ENCODE assay signal across 25 cellular contexts in genomic region chr22:27723708-27724107, GRCh38.
DNase-seq lines count a peak whose midpoint lies in the region; ATAC-seq, FAIRE-seq and TF ChIP-seq lines count a peak whose summit lies in the region.
"Had no signal": no experiment of that assay in that cellular context is flagged by ENCODE, and none has a peak within 500 bp of the region (broad histone marks: within the 10 kb centered on the region; RNA-seq: fewer than 3 reads in every experiment).

No MANE protein-coding gene starts in this region.

- intact Hi-C loops in K562 (cut with micrococcal nuclease) = no loop called here

- POLR2A ChIA-PET in HEK293T (lab: Yijun Ruan, JAX) = no interaction called here
- POLR2A ChIA-PET in K562 (lab: Yijun Ruan, JAX) = interaction anchor here (1.0 to 1.2 kb wide), 2 partner anchors 10 to 12 kb away, joined by 3 read pairs; no protein-coding TSS in a partner anchor

- in situ Hi-C loops in GM23248 (cut with MboI) (no loop called here), K562 (cut with MboI) (no loop called here)

- TF ChIP-seq POLR2A in K562 (conservative IDR thresholded peaks at IDR 0.05) = no peak

- H3K9me1 ChIP-seq in K562 (ENCODE audit: control insufficient read depth, insufficient read depth, low read length) = no peaks in the 10 kb centered on the region

- 0 out of 2 replicates have a peak, but pooled peaks cover 16% of the 10 kb centered on the region for H3F3A ChIP-seq in GM23248 (ENCODE audit: insufficient read depth)

- H3K27me3 Mint-ChIP-seq in osteocyte (ENCODE audit: unreplicated experiment) = no peaks in the 10 kb centered on the region

- H3K9me3 ChIP-seq in GM23248 (ENCODE audit: low read depth) (no peaks in the 10 kb centered on the region), K562 (replicated peaks; ENCODE audit: control insufficient read depth, insufficient read depth, low read depth, low read length) (no peaks in the 10 kb centered on the region)
- H3K9me3 ChIP-seq: A549 had no signal

- no peaks in the 10 kb centered on the region for H3K9me3 Mint-ChIP-seq in osteocyte (ENCODE audit: unreplicated experiment)
- H3K9me3 Mint-ChIP-seq: HFFc6 had no signal

- H3K36me3 ChIP-seq in GM23248 (ENCODE audit: low read depth) = no peaks in the 10 kb centered on the region
- H3K36me3 ChIP-seq in K562 (ENCODE audit: control insufficient read depth, insufficient read depth, low read length) = no peaks in the 10 kb centered on the region

- WGBS in GM23248 (ENCODE audit: low coverage in 1 of 2, low lambda C conversion rate in 2 of 2, missing lambda C conversion rate in 2 of 2), 2 experiments = 55 to 58% methylated on average over 2 of the region's 2 CpGs
- WGBS in K562 (ENCODE audit: insufficient coverage, low coverage, missing lambda C conversion rate) = 29% methylated on average over 1 of the region's 2 CpGs

- H3K36me3 Mint-ChIP-seq in osteocyte (ENCODE audit: unreplicated experiment) = no peaks in the 10 kb centered on the region
- H3K36me3 Mint-ChIP-seq: CD4-positive, alpha-beta memory T cell had no signal

- TF ChIP-seq EP300 in K562 (IDR thresholded peaks at IDR 0.05; ENCODE audit: low read length) = no peak

- no peaks in the 10 kb centered on the region for H3K9me2 ChIP-seq in GM23248 (ENCODE audit: insufficient read depth)

- H2AFZ ChIP-seq in GM23248 (no peak overlapping the region), K562 (ENCODE audit: low read depth, low read length) (no peak overlapping the region)

- H3K4me1 ChIP-seq in GM23248 (ENCODE audit: insufficient read depth) = peaks cover 37% of the 10 kb centered on the region
- H3K4me1 ChIP-seq in K562 (replicated peaks in 1 of 2; ENCODE audit: control insufficient read depth in 2 of 2, insufficient read depth in 2 of 2, low read length in 2 of 2) = peaks cover 27 to 35% of the 10 kb centered on the region in 2 experiments

- H3K4me3 ChIP-seq in GM23248 (no peak overlapping the region), K562 (no peak overlapping the region)
- H3K4me3 ChIP-seq: A549 had no signal

- ATAC-seq in K562 (no peak), HG03175 (IDR thresholded peaks at IDR 0.05; ENCODE audit: unreplicated experiment) (no peak)
- ATAC-seq: A549 had no signal

- H3K27me3 ChIP-seq in GM23248 (replicated peaks; ENCODE audit: insufficient read depth) = no peaks in the 10 kb centered on the region
- H3K27me3 ChIP-seq in K562 (ENCODE audit: control insufficient read depth in 2 of 2, insufficient read depth in 2 of 2, low read length in 2 of 2) = no peaks in the 10 kb centered on the region

- CTCF ChIA-PET in HEK293T (lab: Yijun Ruan, JAX) (interaction anchor here (0.6 to 1.2 kb wide), 3 partner anchors 40 to 586 kb away, joined by 3 to 5 read pairs (median 3); no protein-coding TSS in a partner anchor), K562 (lab: Yijun Ruan, JAX; ENCODE audit: low intra/inter-chr PET ratio) (no interaction called here)

- BruUV-seq in K562 (replicated peaks; lab: Mats Ljungman, UMichigan) = no TSS peak

- no peak for TF ChIP-seq RAD21 in K562 (CRISPR knock-in tag; conservative IDR thresholded peaks at IDR 0.05 in 1 of 2, IDR thresholded peaks at IDR 0.05 in 1 of 2)

- H3K4me1 Mint-ChIP-seq in osteocyte (ENCODE audit: unreplicated experiment) = peaks cover 69% of the 10 kb centered on the region
- H3K4me1 Mint-ChIP-seq: CD4-positive, alpha-beta memory T cell had no signal

- H3K27ac ChIP-seq in GM23248 = peak overlapping the region; percentile 74; the same call in 1 of the 2 replicates
- no peak overlapping the region for H3K27ac ChIP-seq in K562 (ENCODE audit: extremely low read depth, low read depth, low read length)
- H3K27ac ChIP-seq: A549 had no signal

- no peak overlapping the region for H3K9ac ChIP-seq in GM23248
- no peak overlapping the region for H3K9ac ChIP-seq in K562 (ENCODE audit: insufficient read depth in 1 of 2, low read depth in 2 of 2, low read length in 2 of 2)

- H3K79me2 ChIP-seq in GM23248 (ENCODE audit: insufficient read depth) (no peaks in the 10 kb centered on the region), K562 (ENCODE audit: control insufficient read depth, insufficient read depth, low read length) (no peaks in the 10 kb centered on the region)

- FAIRE-seq in K562 (lab: Jason Lieb, UNC) = no peak
- FAIRE-seq: A549, G401.6 had no signal

- H3K27ac Mint-ChIP-seq in osteocyte (ENCODE audit: unreplicated experiment) = peak overlapping the region; percentile 63
- H3K27ac Mint-ChIP-seq: H9, HFFc6 had no signal

- no peak overlapping the region for H3K4me3 Mint-ChIP-seq in osteocyte (ENCODE audit: unreplicated experiment)
- H3K4me3 Mint-ChIP-seq: CD4-positive, alpha-beta memory T cell; H9; HFFc6 had no signal

- no peak overlapping the region for H3K4me2 ChIP-seq in GM23248 (ENCODE audit: unreplicated experiment)
- H3K4me2 ChIP-seq in K562 (ENCODE audit: insufficient read depth, low read length) = no peak overlapping the region
- H3K4me2 ChIP-seq: A549 had no signal

- no peak for DNase-seq in GM23248
- no peak for DNase-seq in HEK293T (ENCODE audit: extremely low spot score)
- DNase-seq in K562 (ENCODE audit: extremely low read depth in 1 of 4, low spot score in 3 of 4) = peak in 2 of 4 experiments; percentile 13 to 20
- no peak for DNase-seq in osteocyte (ENCODE audit: extremely low spot score, unreplicated experiment)
- DNase-seq in activated CD4-positive, CD25-positive, alpha-beta regulatory T cell (lab: John Stamatoyannopoulos, UW) = no peak
- no peak for DNase-seq in dedifferentiated amniotic fluid mesenchymal stem cell (ENCODE audit: extremely low spot score)
- DNase-seq: AML-193; C1 segment of cervical spinal cord; CD4-positive, alpha-beta memory T cell; COR-L47; H9; HFFc6; Kasumi-1; MV-4-11; NCI-H1105; NCI-H146; NCI-H1930; NCI-H2107; NCI-H524 treated with DMSO at 0.1 percent for 48 hours; NCI-H82; RPMI8226; SHP77 had no signal

- TF ChIP-seq CTCF in K562 (IDR thresholded peaks at IDR 0.05 in 2 of 3, conservative IDR thresholded peaks at IDR 0.05 in 1 of 3; ENCODE audit: insufficient read depth in 2 of 3, low read depth in 1 of 3, low read length in 3 of 3) = no peak
- TF ChIP-seq CTCF in osteocyte (IDR thresholded peaks at IDR 0.05) = no peak

- H4K20me1 ChIP-seq in GM23248 (ENCODE audit: insufficient read depth) (no peaks in the 10 kb centered on the region), K562 (replicated peaks; ENCODE audit: control insufficient read depth, insufficient read depth, low read length) (no peaks in the 10 kb centered on the region)

TF ChIP-seq in HEK293T, 16 proteins besides CTCF, POLR2A, EP300 and RAD21:
- TF ChIP-seq FOXA1 (IDR thresholded peaks at IDR 0.05) (no peak), TARDBP (IDR thresholded peaks at IDR 0.05) (no peak), SP1 (IDR thresholded peaks at IDR 0.05) (no peak), L3MBTL2 (conservative IDR thresholded peaks at IDR 0.05) (no peak)
- TF ChIP-seq, protein P1, sequence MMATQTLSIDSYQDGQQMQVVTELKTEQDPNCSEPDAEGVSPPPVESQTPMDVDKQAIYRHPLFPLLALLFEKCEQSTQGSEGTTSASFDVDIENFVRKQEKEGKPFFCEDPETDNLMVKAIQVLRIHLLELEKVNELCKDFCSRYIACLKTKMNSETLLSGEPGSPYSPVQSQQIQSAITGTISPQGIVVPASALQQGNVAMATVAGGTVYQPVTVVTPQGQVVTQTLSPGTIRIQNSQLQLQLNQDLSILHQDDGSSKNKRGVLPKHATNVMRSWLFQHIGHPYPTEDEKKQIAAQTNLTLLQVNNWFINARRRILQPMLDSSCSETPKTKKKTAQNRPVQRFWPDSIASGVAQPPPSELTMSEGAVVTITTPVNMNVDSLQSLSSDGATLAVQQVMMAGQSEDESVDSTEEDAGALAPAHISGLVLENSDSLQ (IDR thresholded peaks at IDR 0.05) = peak; percentile 76
